19 cellular contexts compared by ENCODE assay signal in the genomic region with DNA sequence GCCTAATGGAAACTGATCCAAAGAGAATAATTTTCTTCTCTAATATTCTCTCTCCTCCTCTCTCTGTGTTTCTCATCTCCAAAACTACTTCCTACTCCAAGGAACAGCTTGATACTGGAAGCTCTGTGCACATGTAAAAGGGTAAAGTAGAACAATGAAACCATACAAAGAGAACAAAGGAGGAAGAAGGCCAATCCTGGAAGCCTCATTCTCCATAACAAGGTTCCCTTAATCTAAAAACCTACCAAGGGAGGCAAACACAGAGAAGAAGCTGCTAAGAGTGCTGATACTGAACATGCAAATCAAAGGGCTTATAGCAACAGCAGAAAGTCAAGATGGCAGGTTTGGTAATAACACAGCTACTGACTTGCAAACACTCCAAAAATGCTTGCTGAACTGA.
"Had no signal": no experiment of that assay in that cellular context is flagged by ENCODE, and none has a peak within 500 bp of the region (broad histone marks: within the 10 kb centered on the region; RNA-seq: fewer than 3 reads in every experiment).

No MANE protein-coding gene starts in this region.

- H3K27me3 Mint-ChIP-seq: activated CD4-positive, alpha-beta memory T cell treated with anti-CD3 and anti-CD28 coated beads, Interleukin-2, amount 10 ng/mL, durations not matched to agents 7 days and 5 days; activated CD8-positive, alpha-beta memory T cell treated with anti-CD3 and anti-CD28 coated beads, Interleukin-2, amount 10 ng/mL, durations not matched to agents 7 days and 5 days; activated naive CD8-positive, alpha-beta T cell; effector memory CD8-positive, alpha-beta T cell; T-cell had no signal

- H3K36me3 Mint-ChIP-seq: activated naive CD8-positive, alpha-beta T cell; T-cell had no signal

- H3K27me3 ChIP-seq: foreskin keratinocyte had no signal

- H3K27ac Mint-ChIP-seq: activated CD4-positive, alpha-beta memory T cell treated with anti-CD3 and anti-CD28 coated beads, Interleukin-2, amount 10 ng/mL, durations not matched to agents 7 days and 5 days; activated CD8-positive, alpha-beta memory T cell treated with anti-CD3 and anti-CD28 coated beads, Interleukin-2, amount 10 ng/mL, durations not matched to agents 7 days and 5 days; activated naive CD8-positive, alpha-beta T cell; effector memory CD8-positive, alpha-beta T cell; natural killer cell treated with Interleukin-12 subunit alpha and Interleukin-12 subunit beta and Interleukin-15 and Interleukin-18, amount 100 ng/mL, for 72 hours; T-cell had no signal

- H3K36me3 ChIP-seq: lower lobe of right lung had no signal

- H3K4me3 Mint-ChIP-seq: activated CD4-positive, alpha-beta memory T cell treated with anti-CD3 and anti-CD28 coated beads, Interleukin-2, amount 10 ng/mL, durations not matched to agents 7 days and 5 days; activated CD8-positive, alpha-beta memory T cell treated with anti-CD3 and anti-CD28 coated beads, Interleukin-2, amount 10 ng/mL, durations not matched to agents 7 days and 5 days; activated naive CD8-positive, alpha-beta T cell; effector memory CD8-positive, alpha-beta T cell; natural killer cell treated with Interleukin-12 subunit alpha and Interleukin-12 subunit beta and Interleukin-15 and Interleukin-18, amount 100 ng/mL, for 72 hours; T-cell had no signal

- H3K27ac ChIP-seq: foreskin keratinocyte, lower lobe of right lung had no signal

- DNase-seq: activated CD4-positive, alpha-beta memory T cell treated with anti-CD3 and anti-CD28 coated beads, Interleukin-2, amount 10 ng/mL, durations not matched to agents 7 days and 5 days; activated CD4-positive, alpha-beta T cell treated with anti-CD3 and anti-CD28 coated beads for 48 hours; activated CD4-positive, CD25-positive, alpha-beta regulatory T cell; activated CD8-positive, alpha-beta memory T cell treated with anti-CD3 and anti-CD28 coated beads, Interleukin-2, amount 10 ng/mL, durations not matched to agents 7 days and 5 days; dermis blood vessel endothelial cell; effector memory CD8-positive, alpha-beta T cell; foreskin keratinocyte; lower lobe of right lung; nucleus accumbens; posterior cingulate gyrus; retina; stimulated activated CD4-positive, alpha-beta T cell treated with anti-CD3 and anti-CD28 coated beads, Interleukin-12 subunit alpha, Interleukin-12 subunit beta, amount 100 ng/mL, for 4 hours; stimulated activated CD4-positive, alpha-beta T cell treated with anti-CD3 and anti-CD28 coated beads, Interleukin-1b, Interleukin-23, amount 100 ng/mL, for 48 hours; stimulated activated CD8-positive, alpha-beta memory T cell treated with anti-CD3 and anti-CD28 coated beads, Interleukin-4, amount 100 ng/mL, for 48 hours; stimulated activated naive CD4-positive, alpha-beta T cell; T-cell; trophoblast cell had no signal

- ATAC-seq: activated CD8-positive, alpha-beta memory T cell treated with anti-CD3 and anti-CD28 coated beads, Interleukin-2, amount 10 ng/mL, durations not matched to agents 7 days and 5 days; effector memory CD8-positive, alpha-beta T cell; foreskin keratinocyte; lower lobe of right lung; natural killer cell treated with Interleukin-12 subunit alpha and Interleukin-12 subunit beta and Interleukin-15 and Interleukin-18, amount 100 ng/mL, for 72 hours; T-cell had no signal

- H3K4me1 ChIP-seq: foreskin keratinocyte had no signal

- H3K9me3 ChIP-seq: lower lobe of right lung had no signal

- H3K4me3 ChIP-seq: lower lobe of right lung had no signal
